10 cellular contexts compared by ENCODE assay signal in the genomic region with DNA sequence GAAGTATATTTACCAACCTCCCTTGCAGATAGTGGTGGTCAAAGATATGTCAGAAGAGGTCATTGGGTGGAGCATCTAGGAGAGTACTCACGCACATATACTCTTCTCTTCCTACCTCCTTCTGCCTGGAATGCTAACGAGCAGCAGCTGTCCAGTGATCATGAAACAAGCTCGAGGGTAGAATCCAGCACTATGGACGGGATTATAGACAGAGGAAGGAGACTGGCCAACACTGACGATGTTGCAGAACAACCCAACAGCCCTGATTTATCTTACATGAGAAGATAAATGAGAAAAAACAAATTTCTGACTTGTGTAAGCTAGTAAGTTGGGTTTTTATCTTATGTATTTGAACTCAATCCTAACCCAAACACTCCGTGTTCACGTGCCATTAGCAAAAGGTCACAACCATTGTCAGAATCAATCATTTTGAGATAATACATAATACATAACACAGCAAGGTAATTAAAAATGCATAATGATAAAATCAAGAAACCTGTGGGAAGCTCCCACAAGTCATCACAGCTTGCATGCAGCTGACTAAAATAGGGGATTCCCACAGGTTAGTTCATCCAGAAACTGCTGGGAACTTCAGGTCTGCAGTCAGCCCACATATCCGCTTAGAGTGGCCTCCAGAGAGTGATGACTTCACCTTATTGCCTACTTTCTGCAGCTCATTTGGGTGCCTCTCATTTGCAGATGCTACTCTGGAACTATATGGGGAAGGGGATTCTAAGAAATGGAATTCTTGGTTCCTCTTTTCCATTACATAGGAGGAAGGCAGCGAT. TPM values are rescaled to one million over a fixed set of nuclear protein-coding genes. Genes with fewer than 3 reads are reported as not detected.
DNase-seq lines count a peak whose midpoint lies in the region; ATAC-seq and TF ChIP-seq lines count a peak whose summit lies in the region.
"Had no signal": no experiment of that assay in that cellular context is flagged by ENCODE, and none has a peak within 500 bp of the region (broad histone marks: within the 10 kb centered on the region; RNA-seq: fewer than 3 reads in every experiment).

No MANE protein-coding gene starts in this region.

- no peaks in the 10 kb centered on the region for H3K27me3 ChIP-seq in left ventricle myocardium inferior (ENCODE audit: low read depth)
- no peaks in the 10 kb centered on the region for H3K27me3 ChIP-seq in Peyer's patch

- H3K4me3 ChIP-seq in left ventricle myocardium inferior (no peak overlapping the region), Peyer's patch (no peak overlapping the region)

- intact Hi-C loops in left ventricle myocardium inferior (cut with micrococcal nuclease) = no loop called here

- H3K4me1 ChIP-seq in left ventricle myocardium inferior = no peaks in the 10 kb centered on the region
- no peaks in the 10 kb centered on the region for H3K4me1 ChIP-seq in Peyer's patch

- no peak overlapping the region for H3K27ac ChIP-seq in left ventricle myocardium inferior (replicated peaks)
- H3K27ac ChIP-seq in Peyer's patch = no peak overlapping the region

- DNase-seq in activated CD4-positive, CD25-positive, alpha-beta regulatory T cell treated with anti-CD3 and anti-CD28 coated beads, Interleukin-2, amount 50 U/mL, for 72 hours = no peak
- DNase-seq in MV-4-11 (lab: John Stamatoyannopoulos, UW) (peak; percentile 56), left ventricle myocardium inferior (no peak), Peyer's patch (no peak), erythroblast (lab: John Stamatoyannopoulos, UW) (no peak)
- peak; percentile 13 to 33 for DNase-seq in stimulated activated CD4-positive, alpha-beta T cell treated with anti-CD3 and anti-CD28 coated beads, Interleukin-2, amount 100 ng/mL, for 48 hours
- DNase-seq: 8988T, substantia nigra had no signal

- H3K9me3 ChIP-seq in left ventricle myocardium inferior (replicated peaks) (peaks cover 15% of the 10 kb centered on the region), Peyer's patch (no peaks in the 10 kb centered on the region)

- TF ChIP-seq CTCF in left ventricle myocardium inferior (IDR thresholded peaks at IDR 0.05; ENCODE audit: borderline replicate concordance) (no peak), Peyer's patch (IDR thresholded peaks at IDR 0.05) (no peak)

- ATAC-seq in activated CD4-positive, CD25-positive, alpha-beta regulatory T cell treated with anti-CD3 and anti-CD28 coated beads, Interleukin-2, amount 50 U/mL, for 24 hours = peak; percentile 96 to 98
- ATAC-seq in HG02588 (IDR thresholded peaks at IDR 0.05; ENCODE audit: unreplicated experiment) = peak; percentile 94

- no peaks in the 10 kb centered on the region for H3K36me3 ChIP-seq in left ventricle myocardium inferior
- no peaks in the 10 kb centered on the region for H3K36me3 ChIP-seq in Peyer's patch

- TF ChIP-seq POLR2A in Peyer's patch (IDR thresholded peaks at IDR 0.05) (no peak), erythroblast (IDR thresholded peaks at IDR 0.05; ENCODE audit: low read length) (no peak)

RNA-seq across cellular contexts. Expression of gene STK38L, which starts 36.3 kb away (rescaled TPM):
- total RNA-seq in left ventricle myocardium inferior = 75.4 TPM
- 10 to 100 TPM; 19.6 to 33.0 (median 22.1) TPM for total RNA-seq in Peyer's patch

Comparison
In these comparisons a context has a peak if more than half of its experiments do, and no peak if none do; other contexts are left out.
1. DNase-seq: peak in MV-4-11 (single experiment) and stimulated activated CD4-positive, alpha-beta T cell treated with anti-CD3 and anti-CD28 coated beads, Interleukin-2, amount 100 ng/mL, for 48 hours (2 of 2); none in activated CD4-positive, CD25-positive, alpha-beta regulatory T cell treated with anti-CD3 and anti-CD28 coated beads, Interleukin-2, amount 50 U/mL, for 72 hours (single experiment), left ventricle myocardium inferior (single experiment), Peyer's patch (0 of 3) and erythroblast (0 of 2).